Comparison of ENCODE assay signal across 16 cellular contexts in the genomic region with DNA sequence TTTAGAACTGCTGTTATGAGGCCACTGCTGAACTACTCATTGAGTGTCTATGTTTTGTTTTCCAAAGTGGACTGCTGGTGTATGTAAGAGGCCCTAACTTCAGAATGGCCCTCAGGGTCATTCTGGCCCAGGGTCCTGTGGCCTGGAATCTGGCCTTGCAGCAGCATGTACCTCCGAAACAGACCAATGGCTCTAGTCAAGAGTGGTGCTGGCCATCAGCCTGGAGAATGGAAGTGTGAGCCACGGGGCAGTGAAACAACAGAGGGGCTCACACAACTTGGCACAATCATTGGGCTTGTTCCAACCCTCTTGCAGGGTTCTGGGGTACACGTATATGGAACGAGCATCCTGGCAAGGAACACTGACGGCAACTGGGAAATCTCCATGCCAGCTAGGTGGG. TPM values are rescaled to one million over a fixed set of nuclear protein-coding genes. Genes with fewer than 3 reads are reported as not detected.
A peak's percentile ranks its signal among the peaks of the same experiment; 100 is the strongest.
DNase-seq lines count a peak whose midpoint lies in the region; ATAC-seq and TF ChIP-seq lines count a peak whose summit lies in the region.
"Had no signal": no experiment of that assay in that cellular context is flagged by ENCODE, and none has a peak within 500 bp of the region (broad histone marks: within the 10 kb centered on the region; RNA-seq: fewer than 3 reads in every experiment).

No MANE protein-coding gene starts in this region.

- intact Hi-C loops in cardiac septum (cut with DNase I) (no loop called here), left ventricle myocardium superior (cut with micrococcal nuclease) (no loop called here), sciatic nerve (cut with DNase I) (no loop called here), PC-3 (cut with micrococcal nuclease) (no loop called here), MCF 10A (cut with micrococcal nuclease) (no loop called here)

- POLR2A ChIA-PET in PC-3 (lab: Charles Lee; ENCODE audit: unreplicated experiment) (no interaction called here), MCF 10A (lab: Yijun Ruan, JAX) (no interaction called here)

- H3K9me3 Mint-ChIP-seq in chondrocyte (ENCODE audit: low read depth) (no peaks in the 10 kb centered on the region), MCF 10A (ENCODE audit: unreplicated experiment) (no peaks in the 10 kb centered on the region)
- H3K9me3 Mint-ChIP-seq: CD4-positive, CD25-positive, alpha-beta regulatory T cell; CD8-positive, alpha-beta memory T cell had no signal

- no peak overlapping the region for H3K9ac ChIP-seq in PC-3 (ENCODE audit: low read length)
- H3K9ac ChIP-seq: GM23248 had no signal

- no peaks in the 10 kb centered on the region for H3K4me1 ChIP-seq in PC-3 (ENCODE audit: insufficient read depth, low read length)
- H3K4me1 ChIP-seq: HAP-1 had no signal

- no peak overlapping the region for H3K4me3 ChIP-seq in PC-3 (ENCODE audit: low read length)
- H3K4me3 ChIP-seq: GM23248, HAP-1 had no signal

- no peaks in the 10 kb centered on the region for H3K36me3 Mint-ChIP-seq in chondrocyte (ENCODE audit: low read depth)
- H3K36me3 Mint-ChIP-seq in MCF 10A (ENCODE audit: insufficient read depth, unreplicated experiment), result no peaks in the 10 kb centered on the region
- H3K36me3 Mint-ChIP-seq: CD4-positive, CD25-positive, alpha-beta regulatory T cell; CD8-positive, alpha-beta memory T cell had no signal

- no peak for ATAC-seq in left ventricle myocardium superior
- no peak for ATAC-seq in sciatic nerve
- no peak for ATAC-seq in PC-3

- H3K36me3 ChIP-seq in PC-3 (ENCODE audit: low read depth, low read length), result no peaks in the 10 kb centered on the region
- H3K36me3 ChIP-seq: HAP-1 had no signal

- no peak overlapping the region for H3K4me2 ChIP-seq in PC-3 (ENCODE audit: low read length)

- H4K20me1 ChIP-seq in PC-3 (ENCODE audit: low read length), result no peaks in the 10 kb centered on the region

- H3F3A ChIP-seq in PC-3 (ENCODE audit: low read length, unreplicated experiment), result no peaks in the 10 kb centered on the region

- H3K4me1 Mint-ChIP-seq in chondrocyte (ENCODE audit: low read depth) (no peaks in the 10 kb centered on the region), MCF 10A (ENCODE audit: insufficient read depth, unreplicated experiment) (no peaks in the 10 kb centered on the region)
- H3K4me1 Mint-ChIP-seq: CD4-positive, CD25-positive, alpha-beta regulatory T cell; CD8-positive, alpha-beta memory T cell had no signal

- H3K79me2 ChIP-seq in PC-3 (ENCODE audit: low read length), result no peaks in the 10 kb centered on the region

- no peak overlapping the region for H3K27ac ChIP-seq in PC-3 (ENCODE audit: low read length)
- H3K27ac ChIP-seq: GM23248 had no signal

- H3K27me3 Mint-ChIP-seq in chondrocyte (ENCODE audit: low read depth) (peaks cover 2% of the 10 kb centered on the region), MCF 10A (ENCODE audit: insufficient read depth, unreplicated experiment) (no peaks in the 10 kb centered on the region)
- H3K27me3 Mint-ChIP-seq: CD4-positive, CD25-positive, alpha-beta regulatory T cell had no signal

- no peaks in the 10 kb centered on the region for H3K9me3 ChIP-seq in PC-3 (ENCODE audit: low read length)
- H3K9me3 ChIP-seq: HAP-1 had no signal

- TF ChIP-seq CTCF in chondrocyte (IDR thresholded peaks at IDR 0.05) (no peak), PC-3 (conservative IDR thresholded peaks at IDR 0.05; ENCODE audit: low read depth, low read length) (no peak), MCF 10A (IDR thresholded peaks at IDR 0.05; ENCODE audit: unreplicated experiment) (no peak)

- CTCF ChIA-PET in PC-3 (lab: Charles Lee), result no interaction called here
- CTCF ChIA-PET in MCF 10A (lab: Yijun Ruan, JAX), result no interaction called here

- no peak overlapping the region for H2AFZ ChIP-seq in PC-3 (ENCODE audit: low read length)
- H2AFZ ChIP-seq: GM23248 had no signal

- H3K9me2 ChIP-seq in PC-3 (replicated peaks; ENCODE audit: low read length), result no peaks in the 10 kb centered on the region

- H3K4me3 Mint-ChIP-seq in chondrocyte (ENCODE audit: unreplicated experiment) (no peak overlapping the region), MCF 10A (ENCODE audit: unreplicated experiment) (no peak overlapping the region)
- H3K4me3 Mint-ChIP-seq: CD4-positive, CD25-positive, alpha-beta regulatory T cell; CD8-positive, alpha-beta memory T cell had no signal

- H3K27ac Mint-ChIP-seq in chondrocyte (ENCODE audit: unreplicated experiment) (no peak overlapping the region), MCF 10A (ENCODE audit: low read depth, unreplicated experiment) (no peak overlapping the region)
- H3K27ac Mint-ChIP-seq: CD4-positive, CD25-positive, alpha-beta regulatory T cell; CD8-positive, alpha-beta memory T cell had no signal

- no TSS peak for BruUV-seq in PC-3 (replicated peaks; lab: Mats Ljungman, UMichigan)
- no TSS peak for BruUV-seq in MCF 10A (replicated peaks; lab: Mats Ljungman, UMichigan)

- DNase-seq in cardiac septum (ENCODE audit: low spot score), result peak; percentile 58
- no peak for DNase-seq in left ventricle myocardium superior
- peak; percentile 60 for DNase-seq in chondrocyte (ENCODE audit: low spot score)
- DNase-seq in sciatic nerve (ENCODE audit: low spot score), result peak; percentile 27
- DNase-seq in putamen (ENCODE audit: low spot score), result no peak
- DNase-seq in PC-3, result no peak
- DNase-seq in MCF 10A (ENCODE audit: unreplicated experiment), result no peak
- DNase-seq: 8988T; C1 segment of cervical spinal cord; CD4-positive, CD25-positive, alpha-beta regulatory T cell; CD8-positive, alpha-beta memory T cell; COR-L47; DMS 273 treated with DMSO at 0.1 percent for 48 hours; GM23248 had no signal

- H3K27me3 ChIP-seq in PC-3 (ENCODE audit: low read length), result peaks cover 76% of the 10 kb centered on the region

RNA-seq across cellular contexts. Expression of a gene that starts 40.5 kb away (rescaled TPM):
- total RNA-seq in cardiac septum (166 TPM), left ventricle myocardium superior (133 TPM), chondrocyte (0.21 to 0.25 TPM (median 0.24 TPM) in 3 replicates), sciatic nerve (2.7 TPM), PC-3 (2014; rRNA removed) (0.06 TPM in 1 of 2 replicates, not detected in the other), MCF 10A (2022) (not detected in 2 replicates)
- total RNA-seq: CD4-positive, CD25-positive, alpha-beta regulatory T cell; GM23248; HT-29 had no signal

Comparison
In these comparisons a context has a peak if more than half of its experiments do, and no peak if none do; other contexts are left out.
1. DNase-seq: peak in cardiac septum (single experiment), chondrocyte (single experiment) and sciatic nerve (single experiment); none in left ventricle myocardium superior (single experiment), putamen (single experiment), PC-3 (single experiment) and MCF 10A (single experiment).
2. RNA of a gene that starts 40.5 kb away (total RNA-seq): 166 TPM in cardiac septum (single experiment) and 133 TPM in left ventricle myocardium superior (single experiment); 2.7 TPM in sciatic nerve (single experiment), 0.21 to 0.25 TPM in chondrocyte, 0.06 TPM in PC-3 and not detected in MCF 10A; every median in the first group is over 10 times any median in the second.